In the genomic region with DNA sequence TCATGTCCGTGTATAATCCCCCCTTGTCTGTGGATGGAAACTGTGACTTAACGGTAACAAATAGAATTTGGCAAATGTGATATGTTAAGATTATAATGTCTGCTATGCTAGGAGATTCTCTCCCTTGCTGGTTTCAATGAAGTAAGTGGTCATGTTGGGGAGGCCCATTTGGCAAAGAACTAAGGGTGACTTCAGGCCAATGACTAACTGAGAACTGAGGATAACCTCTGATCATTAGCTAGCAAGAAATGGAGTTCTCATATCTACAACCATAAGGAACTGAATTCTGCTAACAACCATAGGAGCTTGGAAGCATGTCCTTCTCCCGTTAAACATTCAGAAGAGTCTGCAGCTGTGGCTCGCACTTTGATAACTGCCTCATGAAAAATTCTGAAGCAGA, we compare ENCODE assay signal across 1 cellular context.
TF ChIP-seq lines count a peak whose summit lies in the region.

No MANE protein-coding gene starts in this region.

TF ChIP-seq in GM23338, 12 proteins besides CTCF, POLR2A, EP300 and RAD21 (continued from another document):
- TF ChIP-seq, protein P1, sequence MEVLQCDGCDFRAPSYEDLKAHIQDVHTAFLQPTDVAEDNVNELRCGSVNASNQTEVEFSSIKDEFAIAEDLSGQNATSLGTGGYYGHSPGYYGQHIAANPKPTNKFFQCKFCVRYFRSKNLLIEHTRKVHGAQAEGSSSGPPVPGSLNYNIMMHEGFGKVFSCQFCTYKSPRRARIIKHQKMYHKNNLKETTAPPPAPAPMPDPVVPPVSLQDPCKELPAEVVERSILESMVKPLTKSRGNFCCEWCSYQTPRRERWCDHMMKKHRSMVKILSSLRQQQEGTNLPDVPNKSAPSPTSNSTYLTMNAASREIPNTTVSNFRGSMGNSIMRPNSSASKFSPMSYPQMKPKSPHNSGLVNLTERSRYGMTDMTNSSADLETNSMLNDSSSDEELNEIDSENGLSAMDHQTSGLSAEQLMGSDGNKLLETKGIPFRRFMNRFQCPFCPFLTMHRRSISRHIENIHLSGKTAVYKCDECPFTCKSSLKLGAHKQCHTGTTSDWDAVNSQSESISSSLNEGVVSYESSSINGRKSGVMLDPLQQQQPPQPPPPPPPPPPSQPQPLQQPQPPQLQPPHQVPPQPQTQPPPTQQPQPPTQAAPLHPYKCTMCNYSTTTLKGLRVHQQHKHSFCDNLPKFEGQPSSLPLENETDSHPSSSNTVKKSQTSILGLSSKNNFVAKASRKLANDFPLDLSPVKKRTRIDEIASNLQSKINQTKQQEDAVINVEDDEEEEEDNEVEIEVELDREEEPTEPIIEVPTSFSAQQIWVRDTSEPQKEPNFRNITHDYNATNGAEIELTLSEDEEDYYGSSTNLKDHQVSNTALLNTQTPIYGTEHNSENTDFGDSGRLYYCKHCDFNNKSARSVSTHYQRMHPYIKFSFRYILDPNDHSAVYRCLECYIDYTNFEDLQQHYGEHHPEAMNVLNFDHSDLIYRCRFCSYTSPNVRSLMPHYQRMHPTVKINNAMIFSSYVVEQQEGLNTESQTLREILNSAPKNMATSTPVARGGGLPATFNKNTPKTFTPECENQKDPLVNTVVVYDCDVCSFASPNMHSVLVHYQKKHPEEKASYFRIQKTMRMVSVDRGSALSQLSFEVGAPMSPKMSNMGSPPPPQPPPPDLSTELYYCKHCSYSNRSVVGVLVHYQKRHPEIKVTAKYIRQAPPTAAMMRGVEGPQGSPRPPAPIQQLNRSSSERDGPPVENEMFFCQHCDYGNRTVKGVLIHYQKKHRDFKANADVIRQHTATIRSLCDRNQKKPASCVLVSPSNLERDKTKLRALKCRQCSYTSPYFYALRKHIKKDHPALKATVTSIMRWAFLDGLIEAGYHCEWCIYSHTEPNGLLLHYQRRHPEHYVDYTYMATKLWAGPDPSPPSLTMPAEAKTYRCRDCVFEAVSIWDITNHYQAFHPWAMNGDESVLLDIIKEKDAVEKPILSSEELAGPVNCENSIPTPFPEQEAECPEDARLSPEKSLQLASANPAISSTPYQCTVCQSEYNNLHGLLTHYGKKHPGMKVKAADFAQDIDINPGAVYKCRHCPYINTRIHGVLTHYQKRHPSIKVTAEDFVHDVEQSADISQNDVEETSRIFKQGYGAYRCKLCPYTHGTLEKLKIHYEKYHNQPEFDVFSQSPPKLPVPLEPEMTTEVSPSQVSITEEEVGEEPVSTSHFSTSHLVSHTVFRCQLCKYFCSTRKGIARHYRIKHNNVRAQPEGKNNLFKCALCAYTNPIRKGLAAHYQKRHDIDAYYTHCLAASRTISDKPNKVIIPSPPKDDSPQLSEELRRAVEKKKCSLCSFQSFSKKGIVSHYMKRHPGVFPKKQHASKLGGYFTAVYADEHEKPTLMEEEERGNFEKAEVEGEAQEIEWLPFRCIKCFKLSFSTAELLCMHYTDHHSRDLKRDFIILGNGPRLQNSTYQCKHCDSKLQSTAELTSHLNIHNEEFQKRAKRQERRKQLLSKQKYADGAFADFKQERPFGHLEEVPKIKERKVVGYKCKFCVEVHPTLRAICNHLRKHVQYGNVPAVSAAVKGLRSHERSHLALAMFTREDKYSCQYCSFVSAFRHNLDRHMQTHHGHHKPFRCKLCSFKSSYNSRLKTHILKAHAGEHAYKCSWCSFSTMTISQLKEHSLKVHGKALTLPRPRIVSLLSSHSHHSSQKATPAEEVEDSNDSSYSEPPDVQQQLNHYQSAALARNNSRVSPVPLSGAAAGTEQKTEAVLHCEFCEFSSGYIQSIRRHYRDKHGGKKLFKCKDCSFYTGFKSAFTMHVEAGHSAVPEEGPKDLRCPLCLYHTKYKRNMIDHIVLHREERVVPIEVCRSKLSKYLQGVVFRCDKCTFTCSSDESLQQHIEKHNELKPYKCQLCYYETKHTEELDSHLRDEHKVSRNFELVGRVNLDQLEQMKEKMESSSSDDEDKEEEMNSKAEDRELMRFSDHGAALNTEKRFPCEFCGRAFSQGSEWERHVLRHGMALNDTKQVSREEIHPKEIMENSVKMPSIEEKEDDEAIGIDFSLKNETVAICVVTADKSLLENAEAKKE (CRISPR knock-in tag; IDR thresholded peaks at IDR 0.05), result no peak
- TF ChIP-seq EZH2phosphoT487 (IDR thresholded peaks at IDR 0.05; ENCODE audit: unreplicated experiment) (no peak), NANOG (IDR thresholded peaks at IDR 0.05; ENCODE audit: borderline replicate concordance) (no peak), STAT1 (IDR thresholded peaks at IDR 0.05; ENCODE audit: unreplicated experiment) (no peak), JUNB (IDR thresholded peaks at IDR 0.05; ENCODE audit: unreplicated experiment) (no peak), ETS1 (IDR thresholded peaks at IDR 0.05) (no peak), ZNF114 (CRISPR knock-in tag; IDR thresholded peaks at IDR 0.05) (no peak), CREB1 (CRISPR knock-in tag; IDR thresholded peaks at IDR 0.05; ENCODE audit: low read depth) (no peak), POLR2AphosphoS5 (IDR thresholded peaks at IDR 0.05; ENCODE audit: low read depth) (no peak)
